ENCODE assay signal across 8 cellular contexts in genomic region chr12:104381721-104382480, GRCh38.
DNase-seq lines count a peak whose midpoint lies in the region; ATAC-seq and TF ChIP-seq lines count a peak whose summit lies in the region.

No MANE protein-coding gene starts in this region.

- no peaks in the 10 kb centered on the region for H3K9me3 ChIP-seq in right atrium auricular region

- H3K27me3 ChIP-seq in right atrium auricular region = no peaks in the 10 kb centered on the region

- H3K4me3 ChIP-seq in right atrium auricular region = no peak overlapping the region
- H3K4me3 ChIP-seq in retinal pigment epithelial cell (ENCODE audit: low read length) = no peak overlapping the region

- H3K4me1 ChIP-seq in right atrium auricular region = peaks cover 0 to 4% of the 10 kb centered on the region in 2 donors

- ATAC-seq in GM19467 (IDR thresholded peaks at IDR 0.05; ENCODE audit: unreplicated experiment) = peak; percentile 54
- ATAC-seq in HG02642 (IDR thresholded peaks at IDR 0.05; ENCODE audit: poor library complexity, unreplicated experiment) = no peak

- peak; percentile 95 to 98 for TF ChIP-seq CTCF in right atrium auricular region (IDR thresholded peaks at IDR 0.05)
- peak; percentile 97 for TF ChIP-seq CTCF in retinal pigment epithelial cell (conservative IDR thresholded peaks at IDR 0.05; ENCODE audit: low read depth, low read length)

- H3K36me3 ChIP-seq in right atrium auricular region = no peaks in the 10 kb centered on the region

- no peak overlapping the region for H3K27ac ChIP-seq in right atrium auricular region

- peak in 13 of 14 donors; percentile 9 to 66 (median 45) for DNase-seq in C1 segment of cervical spinal cord (lab: John Stamatoyannopoulos, UW)
- DNase-seq in NCI-H1417 treated with DMSO at 0.1 percent for 48 hours (lab: John Stamatoyannopoulos, UW) = peak; percentile 10
- DNase-seq in T-helper 1 cell = peak; percentile 46 to 81 (median 70)
- peak; percentile 67 for DNase-seq in amniotic epithelial cell (ENCODE audit: low read depth)
- DNase-seq in right atrium auricular region (ENCODE audit: low spot score) = peak; percentile 88
- no peak for DNase-seq in retinal pigment epithelial cell (ENCODE audit: low read depth)
